Comparison of ENCODE assay signal across 9 cellular contexts in genomic region chrY:7344661-7345060, GRCh38.
DNase-seq lines count a peak whose midpoint lies in the region; ATAC-seq and TF ChIP-seq lines count a peak whose summit lies in the region.
"Had no signal": no experiment of that assay in that cellular context is flagged by ENCODE, and none has a peak within 500 bp of the region (broad histone marks: within the 10 kb centered on the region; RNA-seq: fewer than 3 reads in every experiment).

No MANE protein-coding gene starts in this region.

- H3K27ac ChIP-seq in body of pancreas = no peak overlapping the region

- no peak for TF ChIP-seq POLR2A in body of pancreas (IDR thresholded peaks at IDR 0.05)

- no peaks in the 10 kb centered on the region for H3K36me3 ChIP-seq in body of pancreas (replicated peaks in 1 of 2; ENCODE audit: insufficient read depth in 1 of 2, low read depth in 2 of 2)

- intact Hi-C loops in body of pancreas (cut with DNase I) = no loop called here

- DNase-seq in EH (ENCODE audit: low read depth) (peak; percentile 59), LNCaP clone FGC (ENCODE audit: low read depth) (no peak), body of pancreas (peak in 2 of 4 donors; percentile 37 to 52), renal cortical epithelial cell (ENCODE audit: low read depth) (peak; percentile 6)

- peak; percentile 61 for TF ChIP-seq CTCF in LNCaP clone FGC (IDR thresholded peaks at IDR 0.05; ENCODE audit: control insufficient read depth, extremely low read depth, insufficient read depth)
- peak in 4 of 7 experiments; percentile 44 to 87 (median 65) for TF ChIP-seq CTCF in body of pancreas (IDR thresholded peaks at IDR 0.05)

- H3K9me3 ChIP-seq in body of pancreas = no peaks in the 10 kb centered on the region

- H3K4me3 ChIP-seq in LNCaP clone FGC (ENCODE audit: low read depth, low read length) (no peak overlapping the region), body of pancreas (no peak overlapping the region)

- no peak for ATAC-seq in body of pancreas
- ATAC-seq in HG03108 (IDR thresholded peaks at IDR 0.05; ENCODE audit: unreplicated experiment) = no peak
- ATAC-seq in HG03196 (IDR thresholded peaks at IDR 0.05; ENCODE audit: unreplicated experiment) = no peak
- ATAC-seq in GM21619 (IDR thresholded peaks at IDR 0.05; ENCODE audit: unreplicated experiment) = no peak
- ATAC-seq in GM18858 (IDR thresholded peaks at IDR 0.05; ENCODE audit: unreplicated experiment) = no peak
- ATAC-seq: esophagus mucosa had no signal

- peaks cover 4% of the 10 kb centered on the region for H3K4me1 ChIP-seq in body of pancreas

- 0 to 8% methylated on average over 6 to 7 of the region's 7 CpGs for WGBS in body of pancreas, 2 donors

- no peaks in the 10 kb centered on the region for H3K27me3 ChIP-seq in body of pancreas
